8 cellular contexts compared by ENCODE assay signal in the genomic region with DNA sequence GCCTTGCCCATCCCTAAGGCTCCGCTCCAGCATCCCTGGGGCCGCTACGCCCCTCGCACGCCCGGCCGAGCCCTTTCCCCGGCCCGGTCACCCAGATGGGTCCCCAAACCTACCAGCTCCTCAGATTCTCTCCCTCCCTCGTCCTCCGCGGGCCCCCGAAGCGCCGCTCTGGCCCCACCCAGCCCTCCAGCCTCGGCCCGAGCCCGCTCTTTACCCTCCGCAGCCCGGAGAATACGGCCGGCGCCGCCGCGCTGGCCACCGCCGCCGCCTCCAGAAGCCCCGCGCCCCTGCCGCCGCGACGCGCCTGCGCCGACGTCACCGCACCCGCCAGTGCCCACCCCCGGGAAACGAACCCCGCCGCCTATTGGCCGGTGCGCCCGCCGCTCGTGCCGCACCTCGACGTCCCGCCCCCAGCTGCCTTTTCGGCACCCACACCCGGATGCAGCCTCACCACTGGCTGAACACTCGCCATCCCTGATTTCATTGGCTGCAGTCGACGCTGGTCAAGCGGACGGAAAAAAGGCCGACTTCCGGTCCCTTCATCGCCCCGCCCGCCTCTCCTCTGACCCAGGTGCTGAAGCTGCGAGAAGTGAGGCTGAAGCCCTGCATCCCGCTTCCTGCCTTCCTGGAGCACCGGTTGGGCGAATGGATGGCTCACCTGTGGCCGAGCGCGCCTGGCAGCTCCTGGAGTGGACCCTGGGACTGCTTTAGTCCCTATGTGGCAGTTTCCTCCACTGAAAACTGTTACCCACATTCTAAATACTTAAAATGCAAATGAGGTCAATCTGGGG. TPM values are rescaled to one million over a fixed set of nuclear protein-coding genes. Genes with fewer than 3 reads are reported as not detected.
DNase-seq lines count a peak whose midpoint lies in the region; ATAC-seq and TF ChIP-seq lines count a peak whose summit lies in the region.

A gene (minus strand): TSS at position 292 of the 791 bp plus-strand sequence. CDS start 1,364 bp downstream, outside the sequence.

- peaks cover 6% of the 10 kb centered on the region for H3K27me3 Mint-ChIP-seq in nephron progenitor cell (ENCODE audit: low read depth, poor library complexity)
- H3K27me3 Mint-ChIP-seq in stimulated activated naive CD8-positive, alpha-beta T cell treated with anti-CD3 and anti-CD28 coated beads, Interleukin-15, amount 100 ng/mL, for 72 hours, result no peaks in the 10 kb centered on the region

- peaks cover 35% of the 10 kb centered on the region for H3K4me1 Mint-ChIP-seq in nephron progenitor cell
- peaks cover 32% of the 10 kb centered on the region for H3K4me1 Mint-ChIP-seq in stimulated activated naive CD8-positive, alpha-beta T cell treated with anti-CD3 and anti-CD28 coated beads, Interleukin-15, amount 100 ng/mL, for 72 hours

- peak within 1 kb of the TSS; percentile 89 for H3K4me3 Mint-ChIP-seq in nephron progenitor cell
- peak within 1 kb of the TSS; percentile 89 for H3K4me3 Mint-ChIP-seq in stimulated activated naive CD8-positive, alpha-beta T cell treated with anti-CD3 and anti-CD28 coated beads, Interleukin-15, amount 100 ng/mL, for 72 hours

- DNase-seq in ELF-1 (ENCODE audit: low read depth, low spot score) (peak; percentile 100), H7 (peak; percentile 99), M059J (ENCODE audit: low read depth) (peak; percentile 98), SHP77 (lab: John Stamatoyannopoulos, UW) (peak; percentile 97 to 98), fibroblast of the aortic adventitia (ENCODE audit: low read depth) (peak; percentile 97), nephron progenitor cell (peak; percentile 98)
- DNase-seq in activated effector memory CD4-positive, alpha-beta T cell treated with Interleukin-2 at 50 U/mL for 16 hours, result peak; percentile 85
- peak; percentile 93 to 95 for DNase-seq in stimulated activated naive CD8-positive, alpha-beta T cell treated with anti-CD3 and anti-CD28 coated beads, Interleukin-15, amount 100 ng/mL, for 72 hours

- ATAC-seq in stimulated activated naive CD8-positive, alpha-beta T cell treated with anti-CD3 and anti-CD28 coated beads, Interleukin-15, amount 100 ng/mL, for 72 hours, result peak; percentile 93

- H3K4me3 ChIP-seq in H7 (ENCODE audit: insufficient read depth, low read depth, low read length), result peak within 1 kb of the TSS; percentile 85
- H3K4me3 ChIP-seq in fibroblast of the aortic adventitia (ENCODE audit: low read depth, low read length), result peak within 1 kb of the TSS; percentile 97

- TF ChIP-seq CTCF in fibroblast of the aortic adventitia (IDR thresholded peaks at IDR 0.05; ENCODE audit: insufficient read depth, low read length), result no peak
- no peak for TF ChIP-seq CTCF in nephron progenitor cell (IDR thresholded peaks at IDR 0.05)

- peak within 1 kb of the TSS; percentile 99 for H3K27ac Mint-ChIP-seq in nephron progenitor cell
- H3K27ac Mint-ChIP-seq in stimulated activated naive CD8-positive, alpha-beta T cell treated with anti-CD3 and anti-CD28 coated beads, Interleukin-15, amount 100 ng/mL, for 72 hours, result peak within 1 kb of the TSS; percentile 93 to 94

- no peaks in the 10 kb centered on the region for H3K27me3 ChIP-seq in H7 (ENCODE audit: control insufficient read depth, insufficient read depth, low read length)

- H3K36me3 ChIP-seq in H7 (replicated peaks; ENCODE audit: control insufficient read depth, insufficient read depth, low read length), result peaks cover 22% of the 10 kb centered on the region

- no peaks in the 10 kb centered on the region for H3K9me3 Mint-ChIP-seq in nephron progenitor cell
- no peaks in the 10 kb centered on the region for H3K9me3 Mint-ChIP-seq in stimulated activated naive CD8-positive, alpha-beta T cell treated with anti-CD3 and anti-CD28 coated beads, Interleukin-15, amount 100 ng/mL, for 72 hours

- peaks cover 19% of the 10 kb centered on the region for H3K36me3 Mint-ChIP-seq in nephron progenitor cell (ENCODE audit: low read depth)

RNA-seq across cellular contexts. Expression of the gene that starts here (rescaled TPM):
- 124 and 131 TPM in 2 replicates for total RNA-seq in H7 (2014; rRNA removed; shearing (Covaris generic))
- total RNA-seq in M059J (2014; rRNA removed; shearing (Covaris generic)), result 76.7 and 148 TPM in 2 replicates
- total RNA-seq in fibroblast of the aortic adventitia (ENCODE audit: low replicate concordance), result 64.7 and 82.8 TPM in 2 replicates

Comparison
In these comparisons a context has a peak if more than half of its experiments do, and no peak if none do; other contexts are left out.
1. Peak in every context shown above with its lines: DNase-seq, ATAC-seq and H3K4me3 ChIP-seq.